Comparison of ENCODE assay signal across 23 cellular contexts in the genomic region with DNA sequence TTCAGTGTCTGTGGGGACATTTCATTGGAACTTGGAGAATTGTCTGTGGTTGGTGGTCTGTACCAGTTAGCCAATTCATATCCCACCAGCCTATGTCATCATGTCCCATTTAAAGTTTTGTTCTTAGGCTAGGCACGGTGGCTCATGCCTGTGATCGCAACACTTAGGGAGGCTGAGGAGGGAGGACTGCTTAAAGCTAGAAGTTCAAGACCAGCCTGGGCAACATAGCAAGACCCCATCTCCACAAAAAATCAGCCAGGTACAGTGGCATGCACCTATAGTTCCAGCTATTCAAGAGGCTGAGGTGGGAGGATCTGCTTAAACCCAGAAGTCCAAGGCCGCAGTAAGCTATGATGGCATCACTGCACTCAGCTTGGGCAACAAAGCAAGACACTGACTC.
"Had no signal": no experiment of that assay in that cellular context is flagged by ENCODE, and none has a peak within 500 bp of the region (broad histone marks: within the 10 kb centered on the region; RNA-seq: fewer than 3 reads in every experiment).

No MANE protein-coding gene starts in this region.

- H3K9me3 ChIP-seq: colonic mucosa, esophagus muscularis mucosa, gastroesophageal sphincter, left lung, lower lobe of right lung, mucosa of descending colon had no signal

- H3K4me2 ChIP-seq: hepatocyte had no signal

- H3K4me1 Mint-ChIP-seq: immature natural killer cell, mesothelial cell of epicardium, naive B cell had no signal

- H3K4me3 Mint-ChIP-seq: immature natural killer cell, mesothelial cell of epicardium, naive B cell had no signal

- DNase-seq: colonic mucosa; dermis blood vessel endothelial cell; dorsolateral prefrontal cortex; effector CD4-positive, alpha-beta T cell; effector memory CD4-positive, alpha-beta T cell; foreskin keratinocyte; heart left ventricle; hypothalamus; immature natural killer cell; left cardiac atrium; left lung; left ventricle myocardium superior; lower lobe of right lung; mesenchymal stem cell; mucosa of descending colon; naive B cell had no signal

- H3K4me1 ChIP-seq: colonic mucosa, esophagus muscularis mucosa, gastroesophageal sphincter, left lung, lower lobe of right lung had no signal

- H3K27ac ChIP-seq: colonic mucosa, dorsolateral prefrontal cortex, esophagus muscularis mucosa, foreskin keratinocyte, gastroesophageal sphincter, heart left ventricle, hepatocyte, left lung, lower lobe of right lung had no signal

- H2AFZ ChIP-seq: hepatocyte had no signal

- H3K36me3 ChIP-seq: colonic mucosa, esophagus muscularis mucosa, gastroesophageal sphincter, heart left ventricle, left lung, lower lobe of right lung had no signal

- H3K36me3 Mint-ChIP-seq: immature natural killer cell, mesothelial cell of epicardium, naive B cell had no signal

- H3K27ac Mint-ChIP-seq: immature natural killer cell, mesothelial cell of epicardium had no signal

- H3K27me3 ChIP-seq: colonic mucosa, heart left ventricle, hepatocyte, left lung had no signal

- H3K9me3 Mint-ChIP-seq: immature natural killer cell had no signal

- ATAC-seq: foreskin keratinocyte, gastroesophageal sphincter, heart left ventricle, left cardiac atrium, left lung, left ventricle myocardium superior, lower lobe of right lung, mucosa of descending colon had no signal

- H3K79me2 ChIP-seq: hepatocyte had no signal

- H3K4me3 ChIP-seq: colonic mucosa, dorsolateral prefrontal cortex, esophagus muscularis mucosa, gastroesophageal sphincter, heart left ventricle, hepatocyte, left lung, lower lobe of right lung, mucosa of descending colon had no signal

- FAIRE-seq: endothelial cell of umbilical vein, frontal cortex, keratinocyte had no signal
